3 cellular contexts compared by ENCODE assay signal in genomic region chr17:19125289-19125688, GRCh38. TPM values are rescaled to one million over a fixed set of nuclear protein-coding genes. Genes with fewer than 3 reads are reported as not detected.
"Had no signal": no experiment of that assay in that cellular context is flagged by ENCODE, and none has a peak within 500 bp of the region (broad histone marks: within the 10 kb centered on the region; RNA-seq: fewer than 3 reads in every experiment).

No MANE protein-coding gene starts in this region.

RNA-seq across cellular contexts. Expression of gene GRAPL, which starts 2.1 kb away (rescaled TPM):
- total RNA-seq: astrocyte, bronchial epithelial cell, epithelial cell of proximal tubule had no signal
